In the genomic region with DNA sequence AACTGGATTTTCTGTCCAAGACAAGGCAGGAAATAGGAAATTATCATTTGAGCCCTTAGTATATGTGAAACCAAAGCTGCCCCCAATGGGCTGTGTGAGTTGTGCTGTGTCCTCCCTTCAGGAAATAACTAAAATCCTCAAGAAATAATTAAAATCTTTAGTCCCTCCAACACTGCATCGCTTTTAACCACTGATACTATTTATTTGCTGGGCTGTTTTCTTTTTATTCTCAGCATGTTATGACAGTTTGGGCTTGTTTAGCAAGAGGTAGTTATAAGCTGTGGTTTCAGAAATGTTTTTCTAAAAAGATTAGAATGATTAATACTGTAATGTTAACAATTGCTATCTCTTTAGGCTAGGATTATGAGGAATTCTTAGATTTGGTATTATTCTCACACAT, we compare ENCODE assay signal across 21 cellular contexts.
DNase-seq lines count a peak whose midpoint lies in the region; ATAC-seq and TF ChIP-seq lines count a peak whose summit lies in the region.
"Had no signal": no experiment of that assay in that cellular context is flagged by ENCODE, and none has a peak within 500 bp of the region (broad histone marks: within the 10 kb centered on the region; RNA-seq: fewer than 3 reads in every experiment).

No MANE protein-coding gene starts in this region.

- peak; percentile 22 for DNase-seq in IMR-90
- peak; percentile 8 for DNase-seq in astrocyte of the hippocampus (ENCODE audit: low read depth, low spot score)
- DNase-seq in fibroblast of pulmonary artery (ENCODE audit: low read depth): peak; percentile 16
- DNase-seq in kidney tubule cell (ENCODE audit: low spot score): no peak
- DNase-seq in AG20443 (ENCODE audit: low spot score): no peak
- no peak for DNase-seq in DMS79 (lab: John Stamatoyannopoulos, UW)
- DNase-seq: Caco-2; CD4-positive, alpha-beta memory T cell; DMS 273 treated with DMSO at 0.1 percent for 48 hours; DND-41; GDM1; Kasumi-1; MG63; NCI-H1417 treated with DMSO at 0.1 percent for 48 hours; NCI-H187 treated with DMSO at 0.1 percent for 48 hours; NCI-H524 treated with DMSO at 0.1 percent for 48 hours; NCI-H82; Peyer's patch; SJCRH30 had no signal

- in situ Hi-C loops in IMR-90 (cut with MboI; ENCODE audit: low sequenced_read_pairs): no loop called here

- no peak for TF ChIP-seq CTCF in IMR-90 (conservative IDR thresholded peaks at IDR 0.05; ENCODE audit: low read depth, low read length)
- no peak for TF ChIP-seq CTCF in fibroblast of pulmonary artery (IDR thresholded peaks at IDR 0.05; ENCODE audit: low read length, missing control alignments)

- H3K4me2 ChIP-seq in IMR-90 (ENCODE audit: low read depth, low read length): 0 out of 2 replicates have a peak overlapping the region, but pooled peaks have one; percentile 38
- H3K4me2 ChIP-seq: BLaER1 had no signal

- no peak overlapping the region for H2AK9ac ChIP-seq in IMR-90 (replicated peaks; ENCODE audit: low read depth, low read length, poor library complexity)

- TF ChIP-seq RAD21 in IMR-90 (IDR thresholded peaks at IDR 0.05; ENCODE audit: low read length): no peak

- H3K18ac ChIP-seq in IMR-90 (ENCODE audit: low read depth, low read length): peak overlapping the region; percentile 46; the same call in 1 of the 2 replicates

- H3K27me3 ChIP-seq in IMR-90 (ENCODE audit: control insufficient read depth, insufficient read depth, low read length): no peaks in the 10 kb centered on the region
- H3K27me3 ChIP-seq: BLaER1, MG63, Peyer's patch, SJCRH30 had no signal

- H3K27ac ChIP-seq in IMR-90 (ENCODE audit: insufficient read depth, low read length): no peak overlapping the region
- H3K27ac ChIP-seq: BLaER1, Peyer's patch, SJCRH30 had no signal

- intact Hi-C loops in IMR-90 (cut with micrococcal nuclease): loop anchor here (5.0 kb wide), 1 partner anchor 67 kb away; no protein-coding TSS in a partner anchor

- H2BK120ac ChIP-seq in IMR-90 (ENCODE audit: low read depth, low read length): peak overlapping the region; percentile 4

- H3K56ac ChIP-seq in IMR-90 (ENCODE audit: extremely low read depth, insufficient read depth, low read length): peak overlapping the region; percentile 8; the same call in 1 of the 2 replicates

- CTCF ChIA-PET in IMR-90 (lab: Yijun Ruan, JAX): interaction anchor here (1.2 kb wide), 1 partner anchor 18 kb away, joined by 3 read pairs; no protein-coding TSS in a partner anchor

- POLR2A ChIA-PET in IMR-90 (lab: Charles Lee; ENCODE audit: unreplicated experiment): no interaction called here

- no peaks in the 10 kb centered on the region for H4K20me1 ChIP-seq in IMR-90 (ENCODE audit: insufficient read depth, low read length)
- H4K20me1 ChIP-seq: BLaER1 had no signal

- H2BK20ac ChIP-seq in IMR-90 (ENCODE audit: low read depth, low read length): peak overlapping the region; percentile 28; the same call in 1 of the 2 replicates

- no TSS peak for BruUV-seq in IMR-90 (replicated peaks; lab: Mats Ljungman, UMichigan)

- H4K8ac ChIP-seq in IMR-90 (ENCODE audit: low read depth in 2 of 2, low read length in 2 of 2): peak overlapping the region; percentile 12 to 38; a peak in 3 of 4 replicates

- dilution Hi-C loops in IMR-90 (cut with HindIII; ENCODE audit: low sequenced_read_pairs, unreplicated experiment): no loop called here

- 0 out of 2 replicates have a peak overlapping the region, but pooled peaks have one; percentile 4 for H3K4ac ChIP-seq in IMR-90 (ENCODE audit: low read depth, low read length)

- 0 out of 3 replicates have a peak overlapping the region, but pooled peaks have one; percentile 29 for H2BK15ac ChIP-seq in IMR-90 (ENCODE audit: low read depth, low read length)

- H4K5ac ChIP-seq in IMR-90 (ENCODE audit: low read depth, low read length): peak overlapping the region; percentile 53; the same call in 1 of the 2 replicates

- ATAC-seq in IMR-90 (ENCODE audit: low read depth) (peak; percentile 50), HG02763 (IDR thresholded peaks at IDR 0.05; ENCODE audit: unreplicated experiment) (no peak)

- no peaks in the 10 kb centered on the region for H3K9me1 ChIP-seq in IMR-90 (ENCODE audit: insufficient read depth, low read length)

- peak overlapping the region; percentile 98 for H2BK5ac ChIP-seq in IMR-90 (ENCODE audit: low read depth, low read length, poor library complexity, severe bottlenecking)

- TF ChIP-seq POLR2A in IMR-90 (IDR thresholded peaks at IDR 0.05; ENCODE audit: low read depth, low read length): no peak

- no peak overlapping the region for H2AK5ac ChIP-seq in IMR-90 (ENCODE audit: low read depth, low read length)

- H3K4me1 ChIP-seq in IMR-90 (ENCODE audit: control insufficient read depth, insufficient read depth, low read length): peaks cover 6% of the 10 kb centered on the region
- H3K4me1 ChIP-seq: BLaER1, Caco-2, Peyer's patch, SJCRH30 had no signal

- H3K23ac ChIP-seq in IMR-90 (ENCODE audit: low read depth, low read length): no peak overlapping the region

- H3K4me3 ChIP-seq in IMR-90 (ENCODE audit: insufficient read depth, low read depth, low read length) (no peak overlapping the region), fibroblast of pulmonary artery (replicated peaks; ENCODE audit: low read depth, low read length) (no peak overlapping the region)
- H3K4me3 ChIP-seq: BLaER1, MG63, Peyer's patch, SJCRH30 had no signal

- peak overlapping the region; percentile 17; the same call in 1 of the 2 replicates for H4K91ac ChIP-seq in IMR-90 (ENCODE audit: insufficient read depth, low read depth, low read length)

- H2AFZ ChIP-seq in IMR-90 (replicated peaks; ENCODE audit: low read length, poor library complexity): no peak overlapping the region

- H3K36me3 ChIP-seq in IMR-90 (ENCODE audit: control insufficient read depth, insufficient read depth, low read length): no peaks in the 10 kb centered on the region
- H3K36me3 ChIP-seq: BLaER1, MG63, Peyer's patch, SJCRH30 had no signal

- H3K14ac ChIP-seq in IMR-90 (replicated peaks; ENCODE audit: low read depth, low read length): no peak overlapping the region

- H3K79me1 ChIP-seq in IMR-90 (ENCODE audit: low read depth in 1 of 2, low read length in 2 of 2): no peaks in the 10 kb centered on the region

- peak overlapping the region; percentile 14; the same call in 1 of the 2 replicates for H3K9ac ChIP-seq in IMR-90 (ENCODE audit: low read depth, low read length)
- H3K9ac ChIP-seq: BLaER1 had no signal

- no CpG with 5 or more reads among the region's 1 CpG for WGBS in IMR-90 (ENCODE audit: extremely low coverage in 2 of 2, insufficient read length in 1 of 2), 2 experiments

- no peaks in the 10 kb centered on the region; the same call in 1 of the 2 replicates for H3K9me3 ChIP-seq in IMR-90 (ENCODE audit: control insufficient read depth, insufficient read depth, low read length)
- H3K9me3 ChIP-seq: Caco-2, Peyer's patch, SJCRH30 had no signal

TF ChIP-seq in IMR-90, 13 proteins besides CTCF, POLR2A, EP300 and RAD21:
- no peak for TF ChIP-seq BHLHE40 (IDR thresholded peaks at IDR 0.05; ENCODE audit: low read depth, low read length)
- TF ChIP-seq FOS (IDR thresholded peaks at IDR 0.05; ENCODE audit: low read depth, low read length): no peak
- no peak for TF ChIP-seq USF2 (IDR thresholded peaks at IDR 0.05; ENCODE audit: low read depth, low read length)
- no peak for TF ChIP-seq NFE2L2 (IDR thresholded peaks at IDR 0.05; ENCODE audit: low read depth, low read length)
- TF ChIP-seq RFX5 (IDR thresholded peaks at IDR 0.05; ENCODE audit: low read depth, low read length): no peak
- no peak for TF ChIP-seq MAFK (IDR thresholded peaks at IDR 0.05; ENCODE audit: low read depth, low read length)
- TF ChIP-seq RCOR1 (IDR thresholded peaks at IDR 0.05; ENCODE audit: insufficient replicate concordance, low read length): no peak
- no peak for TF ChIP-seq CEBPB (IDR thresholded peaks at IDR 0.05; ENCODE audit: low read depth, low read length)
- TF ChIP-seq, protein P1, sequence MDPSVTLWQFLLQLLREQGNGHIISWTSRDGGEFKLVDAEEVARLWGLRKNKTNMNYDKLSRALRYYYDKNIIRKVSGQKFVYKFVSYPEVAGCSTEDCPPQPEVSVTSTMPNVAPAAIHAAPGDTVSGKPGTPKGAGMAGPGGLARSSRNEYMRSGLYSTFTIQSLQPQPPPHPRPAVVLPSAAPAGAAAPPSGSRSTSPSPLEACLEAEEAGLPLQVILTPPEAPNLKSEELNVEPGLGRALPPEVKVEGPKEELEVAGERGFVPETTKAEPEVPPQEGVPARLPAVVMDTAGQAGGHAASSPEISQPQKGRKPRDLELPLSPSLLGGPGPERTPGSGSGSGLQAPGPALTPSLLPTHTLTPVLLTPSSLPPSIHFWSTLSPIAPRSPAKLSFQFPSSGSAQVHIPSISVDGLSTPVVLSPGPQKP (IDR thresholded peaks at IDR 0.05; ENCODE audit: borderline replicate concordance, low read depth, low read length): no peak
- no peak for TF ChIP-seq SMC3 (IDR thresholded peaks at IDR 0.05; ENCODE audit: low read depth, low read length)

Comparison
In these comparisons a context has a peak if more than half of its experiments do, and no peak if none do; other contexts are left out.
1. DNase-seq: peak in IMR-90 (single experiment), astrocyte of the hippocampus (single experiment) and fibroblast of pulmonary artery (single experiment); none in kidney tubule cell (single experiment), AG20443 (single experiment) and DMS79 (single experiment).